ENCODE assay signal across 24 cellular contexts in genomic region chr11:73916435-73916834, GRCh38. TPM values are rescaled to one million over a fixed set of nuclear protein-coding genes. Genes with fewer than 3 reads are reported as not detected.
DNase-seq lines count a peak whose midpoint lies in the region; ATAC-seq and TF ChIP-seq lines count a peak whose summit lies in the region.
"Had no signal": no experiment of that assay in that cellular context is flagged by ENCODE, and none has a peak within 500 bp of the region (broad histone marks: within the 10 kb centered on the region; RNA-seq: fewer than 3 reads in every experiment).

No MANE protein-coding gene starts in this region.

- H3K36me3 ChIP-seq in left ventricle myocardium inferior, result peaks cover 98% of the 10 kb centered on the region
- H3K36me3 ChIP-seq in upper lobe of left lung, result peaks cover 12 to 94% (median 61%) of the 10 kb centered on the region in 4 donors

- no peaks in the 10 kb centered on the region for H3K4me1 ChIP-seq in left ventricle myocardium inferior
- no peaks in the 10 kb centered on the region for H3K4me1 ChIP-seq in upper lobe of left lung
- H3K4me1 ChIP-seq: upper lobe of right lung had no signal

- no peak for ATAC-seq in upper lobe of left lung (ENCODE audit: low FRiP score in 2 of 2)
- ATAC-seq: K562; naive thymus-derived CD4-positive, alpha-beta T cell; T-cell; upper lobe of right lung had no signal

- intact Hi-C loops in left ventricle myocardium inferior (cut with micrococcal nuclease), result no loop called here

- TF ChIP-seq POLR2A in upper lobe of left lung (IDR thresholded peaks at IDR 0.05), result no peak

- H3K9me3 ChIP-seq in left ventricle myocardium inferior (replicated peaks) (no peaks in the 10 kb centered on the region), upper lobe of left lung (no peaks in the 10 kb centered on the region)
- H3K9me3 ChIP-seq: upper lobe of right lung had no signal

- DNase-seq in NCI-H2196 (lab: John Stamatoyannopoulos, UW; ENCODE audit: unreplicated experiment) (peak; percentile 5), NCI-H2196 treated with DMSO at 0.1 percent for 48 hours (lab: John Stamatoyannopoulos, UW; ENCODE audit: unreplicated experiment) (no peak), RWPE1 (ENCODE audit: low spot score) (peak; percentile 30), fibroblast of pulmonary artery (ENCODE audit: low read depth) (peak; percentile 7), putamen (ENCODE audit: low spot score) (peak; percentile 84), left ventricle myocardium inferior (no peak), upper lobe of left lung (no peak), cortex of kidney (lab: John Stamatoyannopoulos, UW) (no peak)
- DNase-seq: 8988T; activated CD4-positive, alpha-beta T cell treated with anti-CD3 and anti-CD28 coated beads, Interleukin-2, amount 10 ng/mL, durations not matched to agents 7 days and 5 days; activated effector memory CD4-positive, alpha-beta T cell treated with Interleukin-2 at 50 U/mL for 16 hours; amniotic stem cell; H9; immature natural killer cell; naive thymus-derived CD4-positive, alpha-beta T cell; NCI-H1930; NCI-H446 treated with DMSO at 0.1 percent for 48 hours; NK-92 treated with Interleukin-12 subunit alpha and Interleukin-12 subunit beta, amount 100 ng/mL, for 24 hours; stimulated activated CD4-positive, alpha-beta T cell treated with anti-CD3 and anti-CD28 coated beads, Interleukin-2, amount 100 ng/mL, for 48 hours; T-cell; upper lobe of right lung had no signal

- H3K27me3 ChIP-seq in left ventricle myocardium inferior (ENCODE audit: low read depth) (no peaks in the 10 kb centered on the region), upper lobe of left lung (no peaks in the 10 kb centered on the region)
- H3K27me3 ChIP-seq: upper lobe of right lung had no signal

- POLR2A ChIA-PET in RWPE1 (lab: Yijun Ruan, JAX; ENCODE audit: low non-redundant PET), result no interaction called here

- no peak for TF ChIP-seq EP300 in upper lobe of left lung (IDR thresholded peaks at IDR 0.05)

- TF ChIP-seq CTCF in RWPE1 (conservative IDR thresholded peaks at IDR 0.05; ENCODE audit: low read depth), result no peak
- no peak for TF ChIP-seq CTCF in fibroblast of pulmonary artery (IDR thresholded peaks at IDR 0.05; ENCODE audit: low read length, missing control alignments)
- no peak for TF ChIP-seq CTCF in left ventricle myocardium inferior (IDR thresholded peaks at IDR 0.05; ENCODE audit: borderline replicate concordance)
- no peak for TF ChIP-seq CTCF in upper lobe of left lung (IDR thresholded peaks at IDR 0.05)

- H3K4me3 ChIP-seq in fibroblast of pulmonary artery (replicated peaks; ENCODE audit: low read depth, low read length) (no peak overlapping the region), left ventricle myocardium inferior (no peak overlapping the region), upper lobe of left lung (no peak overlapping the region)
- H3K4me3 ChIP-seq: K562, upper lobe of right lung had no signal

- CTCF ChIA-PET in RWPE1 (lab: Yijun Ruan, JAX), result no interaction called here

- 79 to 84% methylated on average over 1 of the region's 1 CpG for WGBS in upper lobe of left lung, 2 donors

- H3K27ac ChIP-seq in RWPE1, result no peak overlapping the region
- no peak overlapping the region for H3K27ac ChIP-seq in left ventricle myocardium inferior (replicated peaks)
- no peak overlapping the region for H3K27ac ChIP-seq in upper lobe of left lung
- H3K27ac ChIP-seq: upper lobe of right lung had no signal

RNA-seq across cellular contexts. Expression of gene DNAJB13, which starts 34.4 kb away (rescaled TPM):
- total RNA-seq in left ventricle myocardium inferior, result not detected
- 10 to 100 TPM in 2 of 6 donors, 1 to 10 TPM in 3, under 1 TPM in 1; 0.49 to 16.5 (median 6.3) TPM for total RNA-seq in upper lobe of left lung
- total RNA-seq: H9, K562, posterior vena cava, skeletal muscle tissue, upper lobe of right lung had no signal

RNA-seq across cellular contexts. Expression of gene PAAF1, which starts 39.6 kb away (rescaled TPM):
- total RNA-seq in left ventricle myocardium inferior (13.5 TPM), upper lobe of left lung (10 to 100 TPM in 4 of 6 donors, 1 to 10 TPM in 2; 8.8 to 58.7 (median 12.6) TPM)

RNA-seq across cellular contexts. Expression of gene COA4, which starts 39.8 kb away (rescaled TPM):
- total RNA-seq in left ventricle myocardium inferior (53.1 TPM), upper lobe of left lung (10 to 100 TPM; 27.2 to 77.4 (median 47.5) TPM)

Comparison
In these comparisons a context has a peak if more than half of its experiments do, and no peak if none do; other contexts are left out.
1. DNase-seq: peak in NCI-H2196 (single experiment), RWPE1 (single experiment), fibroblast of pulmonary artery (single experiment) and putamen (single experiment); none in NCI-H2196 treated with DMSO at 0.1 percent for 48 hours (single experiment), left ventricle myocardium inferior (single experiment), upper lobe of left lung (0 of 2) and cortex of kidney (single experiment).